28 cellular contexts compared by ENCODE assay signal in the genomic region with DNA sequence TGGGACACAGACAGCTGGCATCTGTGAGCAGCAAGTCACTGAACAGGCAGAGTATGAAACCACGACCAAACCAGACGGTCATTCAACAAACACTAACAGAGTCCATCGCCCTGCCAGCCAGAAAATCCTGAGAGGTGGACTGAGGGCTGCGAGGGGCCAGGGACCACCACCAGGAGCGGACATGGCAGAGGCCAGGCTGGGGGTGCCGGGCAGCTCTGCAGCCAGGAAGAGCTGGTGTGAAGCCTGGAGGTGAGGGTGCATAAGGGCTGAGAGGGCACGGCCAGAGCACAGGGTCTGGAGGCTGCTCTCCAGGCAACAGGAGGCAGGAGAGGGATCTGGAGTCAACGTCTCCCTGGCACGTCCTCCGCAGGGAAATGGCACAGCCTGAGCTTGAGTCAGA.
"Had no signal": no experiment of that assay in that cellular context is flagged by ENCODE, and none has a peak within 500 bp of the region (broad histone marks: within the 10 kb centered on the region; RNA-seq: fewer than 3 reads in every experiment).

No MANE protein-coding gene starts in this region.

- H3K9me3 Mint-ChIP-seq: activated CD4-positive, alpha-beta T cell treated with anti-CD3 and anti-CD28 coated beads, Interleukin-2, amount 10 ng/mL, durations not matched to agents 24 days and 14 days; activated CD8-positive, alpha-beta T cell treated with anti-CD3 and anti-CD28 coated beads for 36 hours; activated T-cell treated with anti-CD3 and anti-CD28 coated beads, Interleukin-2, amount 50 U/mL, for 4 hours; activated T-helper 17 cell treated with anti-CD3 and anti-CD28 coated beads, Interleukin-2, amount 50 U/mL, for 72 hours; central memory CD8-positive, alpha-beta T cell; dendritic cell treated with granulocyte-macrophage colony-stimulating factor and Interleukin-4, amounts not matched to agents 40 ng/mL and 50 ng/mL, for 4 days; endodermal cell had no signal

- DNase-seq: activated CD4-positive, alpha-beta T cell treated with anti-CD3 and anti-CD28 coated beads for 36 hours; activated CD4-positive, alpha-beta T cell treated with anti-CD3 and anti-CD28 coated beads, Interleukin-2, amount 10 ng/mL, durations not matched to agents 24 days and 14 days; activated CD4-positive, CD25-positive, alpha-beta regulatory T cell; activated CD4-positive, CD25-positive, alpha-beta regulatory T cell treated with anti-CD3 and anti-CD28 coated beads, Interleukin-2, amount 50 U/mL, for 72 hours; activated CD8-positive, alpha-beta memory T cell treated with anti-CD3 and anti-CD28 coated beads for 24 hours; activated CD8-positive, alpha-beta T cell treated with anti-CD3 and anti-CD28 coated beads for 36 hours; activated effector memory CD4-positive, alpha-beta T cell treated with Interleukin-2 at 50 U/mL for 16 hours; activated gamma-delta T cell treated with Interleukin-2 at 50 U/mL for 16 hours; activated naive CD4-positive, alpha-beta T cell treated with anti-CD3 and anti-CD28 coated beads, Interleukin-2, amount 50 U/mL, for 16 hours; activated naive CD4-positive, alpha-beta T cell treated with Interleukin-2 at 50 U/mL for 16 hours; activated T-cell treated with anti-CD3 and anti-CD28 coated beads, Interleukin-2, amount 50 U/mL, for 4 hours; amniotic stem cell; anterior cingulate cortex; brain microvascular endothelial cell; dorsolateral prefrontal cortex; effector memory CD4-positive, alpha-beta T cell; endodermal cell; erythroblast; esophagus squamous epithelium; foreskin melanocyte; T-helper 2 cell had no signal

- H3K4me3 Mint-ChIP-seq: activated CD4-positive, alpha-beta T cell treated with anti-CD3 and anti-CD28 coated beads for 36 hours; activated CD4-positive, alpha-beta T cell treated with anti-CD3 and anti-CD28 coated beads, Interleukin-2, amount 10 ng/mL, durations not matched to agents 24 days and 14 days; activated CD8-positive, alpha-beta T cell treated with anti-CD3 and anti-CD28 coated beads for 36 hours; activated naive CD8-positive, alpha-beta T cell; activated T-cell treated with anti-CD3 and anti-CD28 coated beads, Interleukin-2, amount 50 U/mL, for 4 hours; activated T-helper 17 cell treated with anti-CD3 and anti-CD28 coated beads, Interleukin-2, amount 50 U/mL, for 72 hours; central memory CD8-positive, alpha-beta T cell; dendritic cell treated with granulocyte-macrophage colony-stimulating factor and Interleukin-4, amounts not matched to agents 40 ng/mL and 50 ng/mL, for 4 days; endodermal cell had no signal

- H3K4me3 ChIP-seq: coronary artery, dorsolateral prefrontal cortex, esophagus squamous epithelium, gastroesophageal sphincter had no signal

- FAIRE-seq: astrocyte had no signal

- H3K27ac ChIP-seq: brain microvascular endothelial cell, coronary artery, dorsolateral prefrontal cortex, esophagus squamous epithelium, gastroesophageal sphincter had no signal

- H3K4me1 ChIP-seq: esophagus squamous epithelium, gastroesophageal sphincter had no signal

- H3K27me3 ChIP-seq: brain microvascular endothelial cell, dorsolateral prefrontal cortex, esophagus squamous epithelium, gastroesophageal sphincter had no signal

- H3K9me3 ChIP-seq: esophagus squamous epithelium, gastroesophageal sphincter had no signal

- H3K27me3 Mint-ChIP-seq: activated CD4-positive, alpha-beta T cell treated with anti-CD3 and anti-CD28 coated beads for 36 hours; activated CD4-positive, alpha-beta T cell treated with anti-CD3 and anti-CD28 coated beads, Interleukin-2, amount 10 ng/mL, durations not matched to agents 24 days and 14 days; activated CD8-positive, alpha-beta T cell treated with anti-CD3 and anti-CD28 coated beads for 36 hours; activated naive CD8-positive, alpha-beta T cell; activated T-helper 17 cell treated with anti-CD3 and anti-CD28 coated beads, Interleukin-2, amount 50 U/mL, for 72 hours; central memory CD8-positive, alpha-beta T cell; dendritic cell treated with granulocyte-macrophage colony-stimulating factor and Interleukin-4, amounts not matched to agents 40 ng/mL and 50 ng/mL, for 4 days had no signal

- H3K27ac Mint-ChIP-seq: activated CD4-positive, alpha-beta T cell treated with anti-CD3 and anti-CD28 coated beads for 36 hours; activated CD4-positive, alpha-beta T cell treated with anti-CD3 and anti-CD28 coated beads, Interleukin-2, amount 10 ng/mL, durations not matched to agents 24 days and 14 days; activated CD8-positive, alpha-beta T cell treated with anti-CD3 and anti-CD28 coated beads for 36 hours; activated naive CD8-positive, alpha-beta T cell; activated T-helper 17 cell treated with anti-CD3 and anti-CD28 coated beads, Interleukin-2, amount 50 U/mL, for 72 hours; dendritic cell treated with granulocyte-macrophage colony-stimulating factor and Interleukin-4, amounts not matched to agents 40 ng/mL and 50 ng/mL, for 4 days; endodermal cell had no signal
